ENCODE assay signal across 15 cellular contexts in genomic region chr17:40352044-40352778, GRCh38. TPM values are rescaled to one million over a fixed set of nuclear protein-coding genes. Genes with fewer than 3 reads are reported as not detected.
DNase-seq lines count a peak whose midpoint lies in the region; ATAC-seq and TF ChIP-seq lines count a peak whose summit lies in the region.
"Had no signal": no experiment of that assay in that cellular context is flagged by ENCODE, and none has a peak within 500 bp of the region (broad histone marks: within the 10 kb centered on the region; RNA-seq: fewer than 3 reads in every experiment).

No MANE protein-coding gene starts in this region.

- H3K23ac ChIP-seq in neuronal stem cell (ENCODE audit: low read depth, low read length, poor library complexity): peak overlapping the region; percentile 3

- DNase-seq in CD14-positive monocyte (ENCODE audit: low spot score): no peak
- no peak for DNase-seq in PC-9
- no peak for DNase-seq in endothelial cell (ENCODE audit: low spot score)
- DNase-seq in neuronal stem cell (ENCODE audit: low spot score): no peak
- DNase-seq in T1000 (lab: John Stamatoyannopoulos, UW): no peak
- DNase-seq in suprapubic skin (ENCODE audit: low spot score in 2 of 2): no peak
- DNase-seq: amniotic stem cell, cortex of kidney, HCEC 1CT, NCI-H1694 treated with DMSO at 0.1 percent for 48 hours, NCI-H526 treated with DMSO at 0.1 percent for 48 hours had no signal

- peak overlapping the region; percentile 5 for H3K14ac ChIP-seq in neuronal stem cell (ENCODE audit: low read length)

- CTCF ChIA-PET in PC-9 (lab: Charles Lee): interaction anchor here (0.6 kb wide), 2 partner anchors 49 to 105 kb away, joined by 3 to 6 read pairs; no protein-coding TSS in a partner anchor

- TF ChIP-seq CTCF in CD14-positive monocyte (IDR thresholded peaks at IDR 0.05) (no peak), PC-9 (conservative IDR thresholded peaks at IDR 0.05) (no peak), endothelial cell (IDR thresholded peaks at IDR 0.05; ENCODE audit: unreplicated experiment) (no peak), suprapubic skin (IDR thresholded peaks at IDR 0.05) (no peak)

- ATAC-seq in HG02571 (IDR thresholded peaks at IDR 0.05; ENCODE audit: unreplicated experiment) (no peak), GM19467 (IDR thresholded peaks at IDR 0.05; ENCODE audit: unreplicated experiment) (no peak)
- ATAC-seq: Right ventricle myocardium inferior had no signal

- H3K9me3 ChIP-seq in PC-9 (ENCODE audit: insufficient read depth, low read depth) (no peaks in the 10 kb centered on the region), neuronal stem cell (replicated peaks in 1 of 2; ENCODE audit: control insufficient read depth in 2 of 2, insufficient read depth in 1 of 2, low read depth in 1 of 2, low read length in 2 of 2) (no peaks in the 10 kb centered on the region), suprapubic skin (no peaks in the 10 kb centered on the region)

- H3K79me1 ChIP-seq in neuronal stem cell (ENCODE audit: low read depth, low read length): peaks cover 3% of the 10 kb centered on the region

- peak overlapping the region; percentile 20 for H3K4me2 ChIP-seq in PC-9
- H3K4me2 ChIP-seq in neuronal stem cell (ENCODE audit: insufficient read depth, low read length, poor library complexity, severe bottlenecking): no peak overlapping the region

- H3K27ac Mint-ChIP-seq in CD14-positive monocyte: peak overlapping the region; percentile 58 to 85 (median 63)
- H3K27ac Mint-ChIP-seq in endothelial cell (ENCODE audit: unreplicated experiment): peak overlapping the region; percentile 88

- H3K9me2 ChIP-seq in PC-9 (ENCODE audit: insufficient read depth): no peaks in the 10 kb centered on the region

- H2BK5ac ChIP-seq in neuronal stem cell (ENCODE audit: low read length): peak overlapping the region; percentile 88

- WGBS in neuronal stem cell (ENCODE audit: extremely low coverage in 2 of 2, insufficient read length in 2 of 2, insufficient replicate concordance in 1 of 2), 2 donors: no CpG with 5 or more reads among the region's 10 CpGs
- WGBS in suprapubic skin: 81% methylated on average over 9 of the region's 10 CpGs

- peaks cover 15% of the 10 kb centered on the region for H3K4me1 ChIP-seq in PC-9 (replicated peaks; ENCODE audit: insufficient read depth)
- peaks cover 43 to 49% of the 10 kb centered on the region in 2 donors for H3K4me1 ChIP-seq in neuronal stem cell (ENCODE audit: control insufficient read depth in 2 of 2, insufficient read depth in 1 of 2, low read depth in 1 of 2, low read length in 2 of 2)
- H3K4me1 ChIP-seq in suprapubic skin: peaks cover 52% of the 10 kb centered on the region

- H2AK5ac ChIP-seq in neuronal stem cell (ENCODE audit: low read depth, low read length): peak overlapping the region; percentile 93

- no peak overlapping the region for H3K4ac ChIP-seq in neuronal stem cell (ENCODE audit: low read length)

- no peak overlapping the region for H2BK120ac ChIP-seq in neuronal stem cell (ENCODE audit: low read depth, low read length)

- H3F3A ChIP-seq in PC-9 (ENCODE audit: insufficient read depth, low read depth): peaks cover 16% of the 10 kb centered on the region; the same call in 1 of the 2 replicates

- H3K36me3 Mint-ChIP-seq in CD14-positive monocyte: peaks cover 76 to 97% of the 10 kb centered on the region in 2 donors
- peaks cover 31% of the 10 kb centered on the region for H3K36me3 Mint-ChIP-seq in endothelial cell (ENCODE audit: low read depth, unreplicated experiment)

- POLR2A ChIA-PET in PC-9 (lab: Charles Lee; ENCODE audit: unreplicated experiment): no interaction called here

- H3K9ac ChIP-seq in neuronal stem cell (ENCODE audit: low read depth, low read length, poor library complexity): no peak overlapping the region

- no peak overlapping the region for H4K8ac ChIP-seq in neuronal stem cell (ENCODE audit: low read depth, low read length)

- no peak overlapping the region for H3K4me3 ChIP-seq in PC-9
- no peak overlapping the region for H3K4me3 ChIP-seq in neuronal stem cell (ENCODE audit: low read length in 2 of 2)
- no peak overlapping the region for H3K4me3 ChIP-seq in suprapubic skin

- H3K4me1 Mint-ChIP-seq in CD14-positive monocyte (peaks cover 50% of the 10 kb centered on the region), endothelial cell (ENCODE audit: unreplicated experiment) (peaks cover 40% of the 10 kb centered on the region)

- peak overlapping the region; percentile 98 for H3K18ac ChIP-seq in neuronal stem cell (ENCODE audit: low read length)

- H4K91ac ChIP-seq in neuronal stem cell (ENCODE audit: low read depth, low read length, poor library complexity): no peak overlapping the region

- intact Hi-C loops in CD14-positive monocyte (cut with micrococcal nuclease) (loop anchor here in 1 of 2 donors (2.0 kb wide), 1 partner anchor 39 kb away; no protein-coding TSS in a partner anchor), PC-9 (cut with micrococcal nuclease; ENCODE audit: unreplicated experiment) (loop anchor here (10.0 kb wide), 2 partner anchors 147 to 1313 kb away; no protein-coding TSS in a partner anchor)

- H3K27me3 Mint-ChIP-seq in CD14-positive monocyte (ENCODE audit: low read depth in 3 of 3) (peaks cover 0 to 1% (median 0%) of the 10 kb centered on the region in 3 donors), endothelial cell (ENCODE audit: unreplicated experiment) (peaks cover 16% of the 10 kb centered on the region)

- H3K36me3 ChIP-seq in PC-9 (ENCODE audit: low read depth) (no peaks in the 10 kb centered on the region), neuronal stem cell (replicated peaks in 1 of 2; ENCODE audit: control insufficient read depth in 2 of 2, insufficient read depth in 2 of 2, low read length in 2 of 2) (peaks cover 11 to 42% of the 10 kb centered on the region in 2 donors), suprapubic skin (peaks cover 67% of the 10 kb centered on the region)

- TF ChIP-seq EP300 in suprapubic skin (IDR thresholded peaks at IDR 0.05): no peak

- no TSS peak for BruUV-seq in PC-9 (replicated peaks; lab: Mats Ljungman, UMichigan)

- H2AFZ ChIP-seq in PC-9 (no peak overlapping the region), neuronal stem cell (ENCODE audit: low read length) (no peak overlapping the region)

- H3K4me3 Mint-ChIP-seq in CD14-positive monocyte: no peak overlapping the region
- H3K4me3 Mint-ChIP-seq in endothelial cell (ENCODE audit: unreplicated experiment): peak overlapping the region; percentile 80

- no peak overlapping the region for H2BK15ac ChIP-seq in neuronal stem cell (ENCODE audit: low read length)

- H3K27ac ChIP-seq in PC-9 (no peak overlapping the region), neuronal stem cell (replicated peaks; ENCODE audit: low read length) (no peak overlapping the region), suprapubic skin (no peak overlapping the region)

- H2BK12ac ChIP-seq in neuronal stem cell (ENCODE audit: low read length): no peak overlapping the region

- no peak for TF ChIP-seq POLR2A in suprapubic skin (IDR thresholded peaks at IDR 0.05)

- no peaks in the 10 kb centered on the region for H3K79me2 ChIP-seq in PC-9 (ENCODE audit: low read depth)

- no peaks in the 10 kb centered on the region; the same call in 1 of the 2 replicates for H4K20me1 ChIP-seq in PC-9 (ENCODE audit: insufficient read depth)

- H3K9me3 Mint-ChIP-seq in CD14-positive monocyte: no peaks in the 10 kb centered on the region
- no peaks in the 10 kb centered on the region for H3K9me3 Mint-ChIP-seq in endothelial cell (ENCODE audit: unreplicated experiment)

- H3K27me3 ChIP-seq in PC-9 (ENCODE audit: insufficient read depth, low read depth) (no peaks in the 10 kb centered on the region), neuronal stem cell (ENCODE audit: control insufficient read depth in 3 of 3, insufficient read depth in 3 of 3, low read depth in 1 of 3, low read length in 3 of 3) (no peaks in the 10 kb centered on the region), suprapubic skin (no peaks in the 10 kb centered on the region)

RNA-seq across cellular contexts. Expression of gene GJD3, which starts 12.3 kb away (rescaled TPM):
- polyA plus RNA-seq in CD14-positive monocyte: not detected
- not detected in 2 replicates for total RNA-seq in PC-9 (2021)
- total RNA-seq in endothelial cell (ENCODE audit: unreplicated experiment): 1.1 TPM
- 0.08 TPM for polyA plus RNA-seq in neuronal stem cell (2013, experiment 1 of 2)
- polyA plus RNA-seq in neuronal stem cell (2013, experiment 2 of 2): 0.07 TPM
- total RNA-seq in suprapubic skin: 1 to 10 TPM in 1 of 4 donors, not detected in 3; 2.1 TPM
- total RNA-seq: LHCN-M2 had no signal

RNA-seq across cellular contexts. Expression of gene RARA, which starts 43.2 kb away (rescaled TPM):
- 10 to 100 TPM; 14.9 to 29.4 TPM for polyA plus RNA-seq in CD14-positive monocyte
- total RNA-seq in PC-9 (2021): 21.5 and 21.8 TPM in 2 replicates
- 42.8 TPM for total RNA-seq in endothelial cell (ENCODE audit: unreplicated experiment)
- polyA plus RNA-seq in neuronal stem cell (2013, experiment 1 of 2): 14.9 TPM
- polyA plus RNA-seq in neuronal stem cell (2013, experiment 2 of 2): 15.3 TPM
- total RNA-seq in suprapubic skin: 10 to 100 TPM; 19.4 to 32.1 (median 28.3) TPM
